Comparison of ENCODE assay signal across 14 cellular contexts in genomic region chr3:119731545-119732343, GRCh38. TPM values are rescaled to one million over a fixed set of nuclear protein-coding genes. Genes with fewer than 3 reads are reported as not detected.
DNase-seq lines count a peak whose midpoint lies in the region; ATAC-seq and TF ChIP-seq lines count a peak whose summit lies in the region.
"Had no signal": no experiment of that assay in that cellular context is flagged by ENCODE, and none has a peak within 500 bp of the region (broad histone marks: within the 10 kb centered on the region; RNA-seq: fewer than 3 reads in every experiment).

No MANE protein-coding gene starts in this region.

- POLR2A ChIA-PET in A673 (lab: Charles Lee; ENCODE audit: low non-redundant PET) = no interaction called here

- DNase-seq in A673 (ENCODE audit: low spot score) (peak; percentile 23), HFFc6 (peak; percentile 20), amniotic epithelial cell (ENCODE audit: low read depth) (peak; percentile 13), glomerular visceral epithelial cell (ENCODE audit: extremely low spot score) (peak; percentile 3), UCSD-AML1 (lab: John Stamatoyannopoulos, UW; ENCODE audit: unreplicated experiment) (no peak), RPMI8226 (no peak)
- no peak for DNase-seq in activated CD8-positive, alpha-beta memory T cell treated with anti-CD3 and anti-CD28 coated beads for 24 hours
- DNase-seq: GF-D8, Right ventricle myocardium superior had no signal

- H3K27me3 Mint-ChIP-seq in HFFc6 (ENCODE audit: insufficient read depth) = peaks cover 4% of the 10 kb centered on the region; the same call in 1 of the 2 replicates
- H3K27me3 Mint-ChIP-seq: B cell, progenitor cell of endocrine pancreas had no signal

- TF ChIP-seq CTCF in A673 (conservative IDR thresholded peaks at IDR 0.05; ENCODE audit: low read depth, low read length) (no peak), HFFc6 (IDR thresholded peaks at IDR 0.05) (no peak)

- no peaks in the 10 kb centered on the region for H3K4me1 ChIP-seq in A673 (ENCODE audit: insufficient read depth, low read length, poor library complexity, severe bottlenecking)

- no peak overlapping the region for H3K4me3 Mint-ChIP-seq in HFFc6
- H3K4me3 Mint-ChIP-seq: B cell had no signal

- CTCF ChIA-PET in A673 (lab: Charles Lee) = no interaction called here

- no peaks in the 10 kb centered on the region for H3K9me3 Mint-ChIP-seq in HFFc6

- H3K4me3 ChIP-seq in A673 (ENCODE audit: low read depth, low read length, poor library complexity, severe bottlenecking) = no peak overlapping the region
- H3K4me3 ChIP-seq: lung, thoracic aorta had no signal

- H3K36me3 ChIP-seq in A673 (ENCODE audit: insufficient read depth, low read length, poor library complexity, severe bottlenecking) = no peaks in the 10 kb centered on the region
- H3K36me3 ChIP-seq: thoracic aorta had no signal

- no peak overlapping the region for H3K27ac Mint-ChIP-seq in HFFc6
- H3K27ac Mint-ChIP-seq: B cell, progenitor cell of endocrine pancreas had no signal

- intact Hi-C loops in A673 (cut with micrococcal nuclease; ENCODE audit: unreplicated experiment) = no loop called here

- ATAC-seq in GM19467 (IDR thresholded peaks at IDR 0.05; ENCODE audit: unreplicated experiment) = no peak

- BruUV-seq in A673 (replicated peaks; lab: Mats Ljungman, UMichigan) = no TSS peak

- H3K27ac ChIP-seq in A673 (ENCODE audit: low read depth, low read length, poor library complexity, severe bottlenecking) = no peak overlapping the region
- H3K27ac ChIP-seq: thoracic aorta had no signal

- H3K9me3 ChIP-seq in A673 (ENCODE audit: low read depth, low read length, poor library complexity, severe bottlenecking) = no peaks in the 10 kb centered on the region
- H3K9me3 ChIP-seq: thoracic aorta had no signal

- peaks cover 3% of the 10 kb centered on the region for H3K27me3 ChIP-seq in A673 (replicated peaks; ENCODE audit: insufficient read depth, low read depth, low read length, poor library complexity)

- no peaks in the 10 kb centered on the region for H3K36me3 Mint-ChIP-seq in HFFc6 (ENCODE audit: low read depth)

- peaks cover 13% of the 10 kb centered on the region for H3K4me1 Mint-ChIP-seq in HFFc6 (ENCODE audit: low read depth)
- H3K4me1 Mint-ChIP-seq: B cell had no signal

RNA-seq across cellular contexts. Expression of gene CFAP91, which starts 28.9 kb away (rescaled TPM):
- 0.68 and 0.75 TPM in 2 replicates for total RNA-seq in A673 (2021)
- total RNA-seq in HFFc6 (2021; fragmentation: NEBNext Ultra II Directional; extraction: Animal tissue kit (Norgen Biotek cat#: 25700)) = not detected

RNA-seq across cellular contexts. Expression of gene NR1I2, which starts 50.2 kb away (rescaled TPM):
- not detected in 2 replicates for total RNA-seq in A673 (2021)
- total RNA-seq in HFFc6 (2021; fragmentation: NEBNext Ultra II Directional; extraction: Animal tissue kit (Norgen Biotek cat#: 25700)) = not detected
- total RNA-seq: thoracic aorta had no signal

RNA-seq across cellular contexts. Expression of gene COX17, which starts 54.5 kb away (rescaled TPM):
- total RNA-seq in A673 (2021) = 42.6 and 49.7 TPM in 2 replicates
- 10 to 100 TPM; 28.9 to 41.0 (median 35.2) TPM for total RNA-seq in HFFc6 (2021; fragmentation: NEBNext Ultra II Directional; extraction: Animal tissue kit (Norgen Biotek cat#: 25700))

Comparison
In these comparisons a context has a peak if more than half of its experiments do, and no peak if none do; other contexts are left out.
1. DNase-seq: peak in A673 (single experiment), HFFc6 (single experiment), amniotic epithelial cell (single experiment) and glomerular visceral epithelial cell (single experiment); none in UCSD-AML1 (single experiment), RPMI8226 (single experiment) and activated CD8-positive, alpha-beta memory T cell treated with anti-CD3 and anti-CD28 coated beads for 24 hours (single experiment).